ENCODE assay signal across 12 cellular contexts in the genomic region with DNA sequence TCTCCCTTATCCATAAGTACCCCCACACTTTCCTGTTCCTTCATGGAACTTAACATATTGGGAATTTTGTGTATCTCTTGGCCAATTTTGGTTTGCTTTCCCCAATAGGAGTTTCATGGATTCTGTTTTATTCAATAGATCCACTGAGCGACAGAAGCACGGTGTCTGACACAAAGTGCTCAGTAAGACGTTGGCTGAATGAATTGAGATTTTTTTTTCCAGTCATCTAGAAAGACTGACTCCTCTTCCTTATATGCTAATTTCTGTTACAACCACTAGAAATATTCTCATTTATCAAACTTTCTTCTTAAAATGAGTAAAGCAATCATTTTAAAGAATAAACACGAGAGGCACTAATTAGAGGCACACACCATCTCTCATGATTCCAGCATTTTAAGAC. TPM values are rescaled to one million over a fixed set of nuclear protein-coding genes. Genes with fewer than 3 reads are reported as not detected.
DNase-seq lines count a peak whose midpoint lies in the region; ATAC-seq and TF ChIP-seq lines count a peak whose summit lies in the region.
"Had no signal": no experiment of that assay in that cellular context is flagged by ENCODE, and none has a peak within 500 bp of the region (broad histone marks: within the 10 kb centered on the region; RNA-seq: fewer than 3 reads in every experiment).

No MANE protein-coding gene starts in this region.

- no peak overlapping the region for H3K4me3 Mint-ChIP-seq in activated T-helper 1 cell treated with anti-CD3 and anti-CD28 coated beads, Interleukin-12 subunit alpha, Interleukin-12 subunit beta, Interleukin-2, Interleukin-4 antibody, amounts not matched to agents 30 ng/mL and 10 ng/mL and 1 ng/mL, durations not matched to agents 14 hours and 24 hours and 36 hours
- no peak overlapping the region for H3K4me3 Mint-ChIP-seq in immature natural killer cell

- peaks cover 21% of the 10 kb centered on the region for H3K4me1 Mint-ChIP-seq in activated T-helper 1 cell treated with anti-CD3 and anti-CD28 coated beads, Interleukin-12 subunit alpha, Interleukin-12 subunit beta, Interleukin-2, Interleukin-4 antibody, amounts not matched to agents 30 ng/mL and 10 ng/mL and 1 ng/mL, durations not matched to agents 14 hours and 24 hours and 36 hours (ENCODE audit: low read depth)
- peaks cover 0 to 6% of the 10 kb centered on the region in 2 donors for H3K4me1 Mint-ChIP-seq in immature natural killer cell

- H3K27me3 ChIP-seq in tibial artery = no peaks in the 10 kb centered on the region
- H3K27me3 ChIP-seq: body of pancreas, ovary had no signal

- intact Hi-C loops in activated T-helper 1 cell treated with anti-CD3 and anti-CD28 coated beads, Interleukin-12 subunit alpha, Interleukin-12 subunit beta, Interleukin-2, Interleukin-4 antibody, amounts not matched to agents 30 ng/mL and 10 ng/mL and 1 ng/mL, durations not matched to agents 14 hours and 24 hours and 36 hours (cut with micrococcal nuclease) = no loop called here
- intact Hi-C loops in tibial artery (cut with DNase I; ENCODE audit: low total_unique reads) = no loop called here

- ATAC-seq in activated naive CD4-positive, alpha-beta T cell treated with anti-CD3 and anti-CD28 coated beads, Interleukin-2, amount 50 U/mL, for 72 hours = peak in 1 of 2 donors; percentile 40
- ATAC-seq in HG02588 (IDR thresholded peaks at IDR 0.05; ENCODE audit: unreplicated experiment) (no peak), GM18873 (IDR thresholded peaks at IDR 0.05; ENCODE audit: low FRiP score, unreplicated experiment) (no peak), HG02763 (IDR thresholded peaks at IDR 0.05; ENCODE audit: unreplicated experiment) (no peak)
- ATAC-seq: body of pancreas had no signal

- DNase-seq in activated naive CD4-positive, alpha-beta T cell treated with anti-CD3 and anti-CD28 coated beads, Interleukin-2, amount 50 U/mL, for 72 hours (ENCODE audit: low spot score in 2 of 2) = no peak
- no peak for DNase-seq in activated naive CD4-positive, alpha-beta T cell (lab: John Stamatoyannopoulos, UW)
- no peak for DNase-seq in activated T-helper 1 cell treated with anti-CD3 and anti-CD28 coated beads, Interleukin-12 subunit alpha, Interleukin-12 subunit beta, Interleukin-2, Interleukin-4 antibody, amounts not matched to agents 30 ng/mL and 10 ng/mL and 1 ng/mL, durations not matched to agents 14 hours and 24 hours and 36 hours (ENCODE audit: low spot score)
- DNase-seq in immature natural killer cell (no peak), tibial artery (no peak)
- DNase-seq: NCI-H774, ovary had no signal

- H3K27ac Mint-ChIP-seq in activated naive CD4-positive, alpha-beta T cell treated with anti-CD3 and anti-CD28 coated beads, Interleukin-2, amount 50 U/mL, for 72 hours = peak overlapping the region; percentile 77 to 96
- H3K27ac Mint-ChIP-seq in activated T-helper 1 cell treated with anti-CD3 and anti-CD28 coated beads, Interleukin-12 subunit alpha, Interleukin-12 subunit beta, Interleukin-2, Interleukin-4 antibody, amounts not matched to agents 30 ng/mL and 10 ng/mL and 1 ng/mL, durations not matched to agents 14 hours and 24 hours and 36 hours = peak overlapping the region; percentile 60
- peak overlapping the region; percentile 1 to 35 (median 8) for H3K27ac Mint-ChIP-seq in immature natural killer cell

- TF ChIP-seq CTCF in tibial artery (IDR thresholded peaks at IDR 0.05) = no peak

- H3K36me3 Mint-ChIP-seq in activated naive CD4-positive, alpha-beta T cell treated with anti-CD3 and anti-CD28 coated beads, Interleukin-2, amount 50 U/mL, for 72 hours = peaks cover 12 to 45% of the 10 kb centered on the region in 2 donors
- H3K36me3 Mint-ChIP-seq in activated T-helper 1 cell treated with anti-CD3 and anti-CD28 coated beads, Interleukin-12 subunit alpha, Interleukin-12 subunit beta, Interleukin-2, Interleukin-4 antibody, amounts not matched to agents 30 ng/mL and 10 ng/mL and 1 ng/mL, durations not matched to agents 14 hours and 24 hours and 36 hours (ENCODE audit: low read depth) = peaks cover 51% of the 10 kb centered on the region
- H3K36me3 Mint-ChIP-seq in immature natural killer cell = peaks cover 15 to 66% (median 42%) of the 10 kb centered on the region in 3 donors

- H3K4me1 ChIP-seq in tibial artery = peaks cover 0 to 35% (median 4%) of the 10 kb centered on the region in 4 donors
- H3K4me1 ChIP-seq: body of pancreas had no signal

- H3K27ac ChIP-seq in tibial artery = peak overlapping the region; percentile 45 to 56
- H3K27ac ChIP-seq: body of pancreas, ovary had no signal

- peaks cover 45 to 83% (median 63%) of the 10 kb centered on the region in 3 donors for H3K36me3 ChIP-seq in tibial artery
- H3K36me3 ChIP-seq: ovary had no signal

- no peaks in the 10 kb centered on the region for H3K9me3 ChIP-seq in tibial artery
- H3K9me3 ChIP-seq: body of pancreas, HAP-1, ovary had no signal

- no peak overlapping the region for H3K4me3 ChIP-seq in tibial artery
- H3K4me3 ChIP-seq: body of pancreas, HAP-1, ovary had no signal

- no peaks in the 10 kb centered on the region for H3K9me3 Mint-ChIP-seq in activated naive CD4-positive, alpha-beta T cell treated with anti-CD3 and anti-CD28 coated beads, Interleukin-2, amount 50 U/mL, for 72 hours
- H3K9me3 Mint-ChIP-seq in activated T-helper 1 cell treated with anti-CD3 and anti-CD28 coated beads, Interleukin-12 subunit alpha, Interleukin-12 subunit beta, Interleukin-2, Interleukin-4 antibody, amounts not matched to agents 30 ng/mL and 10 ng/mL and 1 ng/mL, durations not matched to agents 14 hours and 24 hours and 36 hours = no peaks in the 10 kb centered on the region
- H3K9me3 Mint-ChIP-seq in immature natural killer cell = no peaks in the 10 kb centered on the region

- H3K27me3 Mint-ChIP-seq in activated T-helper 1 cell treated with anti-CD3 and anti-CD28 coated beads, Interleukin-12 subunit alpha, Interleukin-12 subunit beta, Interleukin-2, Interleukin-4 antibody, amounts not matched to agents 30 ng/mL and 10 ng/mL and 1 ng/mL, durations not matched to agents 14 hours and 24 hours and 36 hours (ENCODE audit: insufficient read depth) = no peaks in the 10 kb centered on the region
- H3K27me3 Mint-ChIP-seq in immature natural killer cell (ENCODE audit: low read depth in 3 of 3) = peaks cover 0 to 1% (median 0%) of the 10 kb centered on the region in 3 donors

RNA-seq across cellular contexts. Expression of a gene that starts 48.1 kb away (rescaled TPM):
- total RNA-seq in activated naive CD4-positive, alpha-beta T cell treated with anti-CD3 and anti-CD28 coated beads, Interleukin-2, amount 50 U/mL, for 72 hours = 10 to 100 TPM; 49.7 to 57.6 TPM
- total RNA-seq in activated T-helper 1 cell treated with anti-CD3 and anti-CD28 coated beads, Interleukin-12 subunit alpha, Interleukin-12 subunit beta, Interleukin-2, Interleukin-4 antibody, amounts not matched to agents 30 ng/mL and 10 ng/mL and 1 ng/mL, durations not matched to agents 14 hours and 24 hours and 36 hours = 69.4 and 71.6 TPM in 2 replicates
- polyA plus RNA-seq in immature natural killer cell = 10 to 100 TPM in 2 of 3 donors, 1 to 10 TPM in 1; 9.5 to 12.4 (median 10.3) TPM

Comparison
In these comparisons a context has a peak if more than half of its experiments do, and no peak if none do; other contexts are left out.
1. H3K27ac Mint-ChIP-seq: peak in every context shown above with its lines; median percentile 86 in activated naive CD4-positive, alpha-beta T cell treated with anti-CD3 and anti-CD28 coated beads, Interleukin-2, amount 50 U/mL, for 72 hours; 60 in activated T-helper 1 cell treated with anti-CD3 and anti-CD28 coated beads, Interleukin-12 subunit alpha, Interleukin-12 subunit beta, Interleukin-2, Interleukin-4 antibody, amounts not matched to agents 30 ng/mL and 10 ng/mL and 1 ng/mL, durations not matched to agents 14 hours and 24 hours and 36 hours; 8 in immature natural killer cell.